In the genomic region with DNA sequence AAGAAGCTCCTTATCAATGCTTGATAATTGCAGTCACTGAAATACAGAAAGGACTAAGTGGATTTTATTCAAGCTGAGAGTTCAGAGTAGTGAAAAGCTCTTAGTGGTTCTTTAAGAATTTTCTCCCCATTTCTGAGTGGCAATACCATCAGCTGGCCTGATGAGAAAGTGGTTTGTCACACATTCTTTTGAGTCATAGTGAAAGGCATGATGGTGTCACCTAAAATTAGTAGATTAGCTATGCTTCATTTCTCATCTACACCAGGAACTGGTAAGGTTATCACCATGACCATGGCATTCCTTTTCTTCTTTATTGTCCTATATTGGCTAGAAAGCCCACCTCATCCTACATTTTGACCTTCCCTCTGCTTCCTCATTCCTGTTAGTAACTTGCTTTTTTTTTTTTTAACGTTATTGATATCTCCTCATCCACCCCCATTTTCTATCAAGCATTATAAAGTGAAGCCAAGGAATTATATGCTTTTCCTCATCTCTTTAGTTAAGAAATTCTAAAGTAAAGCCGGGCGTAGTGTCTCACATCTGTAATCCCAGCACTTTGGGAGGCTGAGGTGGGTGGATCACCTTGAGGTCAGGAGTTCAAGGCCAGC, we compare ENCODE assay signal across 8 cellular contexts.
A peak's percentile ranks its signal among the peaks of the same experiment; 100 is the strongest.
DNase-seq lines count a peak whose midpoint lies in the region; ATAC-seq, FAIRE-seq and TF ChIP-seq lines count a peak whose summit lies in the region.

No MANE protein-coding gene starts in this region.

- peak; percentile 81 for FAIRE-seq in RCC 7860 (lab: Jason Lieb, UNC)

- no peaks in the 10 kb centered on the region for H3K9me3 ChIP-seq in hepatocyte (ENCODE audit: low read depth)

- no peak overlapping the region for H3K27ac ChIP-seq in hepatocyte

- peaks cover 7% of the 10 kb centered on the region for H3K4me1 ChIP-seq in hepatocyte (ENCODE audit: insufficient read depth)

- H3K4me2 ChIP-seq in hepatocyte: no peak overlapping the region

- H3K4me3 Mint-ChIP-seq in CD14-positive monocyte: no peak overlapping the region

- no peaks in the 10 kb centered on the region for H3K9me2 ChIP-seq in hepatocyte (replicated peaks; ENCODE audit: insufficient read depth)

- no peaks in the 10 kb centered on the region for H3K36me3 ChIP-seq in hepatocyte (replicated peaks; ENCODE audit: insufficient read depth, low read depth)

- no peaks in the 10 kb centered on the region for H3K9me3 Mint-ChIP-seq in CD14-positive monocyte

- no peaks in the 10 kb centered on the region for H3K79me2 ChIP-seq in hepatocyte

- ATAC-seq in GM18499 (IDR thresholded peaks at IDR 0.05; ENCODE audit: insufficient read depth, unreplicated experiment) (peak; percentile 98), GM19455 (IDR thresholded peaks at IDR 0.05; ENCODE audit: unreplicated experiment) (peak; percentile 98), HG02981 (IDR thresholded peaks at IDR 0.05; ENCODE audit: unreplicated experiment) (peak; percentile 99)

- H3K27ac Mint-ChIP-seq in CD14-positive monocyte: no peak overlapping the region

- peak; percentile 82 for DNase-seq in RCC 7860 (ENCODE audit: low spot score)
- DNase-seq in medulla oblongata (ENCODE audit: extremely low spot score): no peak
- DNase-seq in CD14-positive monocyte (ENCODE audit: low spot score): no peak
- no peak for DNase-seq in hepatocyte (ENCODE audit: low spot score)
- DNase-seq in NCI-H146 (lab: John Stamatoyannopoulos, UW): no peak

- no peaks in the 10 kb centered on the region for H3K36me3 Mint-ChIP-seq in CD14-positive monocyte

- TF ChIP-seq CTCF in CD14-positive monocyte (IDR thresholded peaks at IDR 0.05) (no peak), hepatocyte (IDR thresholded peaks at IDR 0.05; ENCODE audit: poor library complexity) (no peak)

- intact Hi-C loops in CD14-positive monocyte (cut with micrococcal nuclease): no loop called here

- H3K4me1 Mint-ChIP-seq in CD14-positive monocyte: no peaks in the 10 kb centered on the region

- H2AFZ ChIP-seq in hepatocyte: no peak overlapping the region

- H3K27me3 ChIP-seq in hepatocyte: no peaks in the 10 kb centered on the region

- peaks cover 1 to 6% (median 4%) of the 10 kb centered on the region in 3 donors for H3K27me3 Mint-ChIP-seq in CD14-positive monocyte (ENCODE audit: low read depth in 3 of 3)

- WGBS in hepatocyte (ENCODE audit: low lambda C conversion rate, missing lambda C conversion rate): 90% methylated on average over 3 of the region's 3 CpGs

- H4K20me1 ChIP-seq in hepatocyte (ENCODE audit: insufficient read depth, poor library complexity, severe bottlenecking): no peaks in the 10 kb centered on the region

- no peak overlapping the region for H3K4me3 ChIP-seq in hepatocyte
